ENCODE assay signal across 1 cellular context in genomic region chr3:38134517-38135143, GRCh38.
TF ChIP-seq lines count a peak whose summit lies in the region.

No MANE protein-coding gene starts in this region.

TF ChIP-seq in liver, 16 proteins besides CTCF, POLR2A, EP300 and RAD21:
- TF ChIP-seq HNF4A (conservative IDR thresholded peaks at IDR 0.05) (peak in 1 of 2 donors; percentile 47), SP1 (IDR thresholded peaks at IDR 0.05) (peak; percentile 56), MAX (IDR thresholded peaks at IDR 0.05) (peak; percentile 15), HNF4G (IDR thresholded peaks at IDR 0.05) (peak; percentile 28), TAF1 (conservative IDR thresholded peaks at IDR 0.05) (peak; percentile 28)
